In the genomic region with DNA sequence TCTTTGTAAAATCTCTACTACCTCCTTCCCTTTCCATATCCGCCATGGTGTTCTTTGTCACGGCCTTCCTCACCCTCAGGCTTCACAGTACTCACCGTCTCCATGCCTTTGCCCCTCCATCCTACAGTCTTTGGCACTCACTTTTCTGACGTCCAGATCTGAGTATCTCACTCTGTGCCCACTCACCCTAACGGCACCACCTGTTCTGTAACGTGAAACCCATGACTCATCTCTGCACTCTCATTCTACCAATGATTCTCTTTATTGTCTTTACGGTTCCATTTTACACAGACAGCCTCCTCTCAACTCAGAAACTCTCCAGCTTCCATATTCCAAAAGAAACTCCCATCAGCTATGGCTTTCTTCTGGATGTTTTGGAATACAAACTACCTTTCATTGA, we compare ENCODE assay signal across 18 cellular contexts. TPM values are rescaled to one million over a fixed set of nuclear protein-coding genes. Genes with fewer than 3 reads are reported as not detected.
A peak's percentile ranks its signal among the peaks of the same experiment; 100 is the strongest.
DNase-seq lines count a peak whose midpoint lies in the region; ATAC-seq and TF ChIP-seq lines count a peak whose summit lies in the region.
"Had no signal": no experiment of that assay in that cellular context is flagged by ENCODE, and none has a peak within 500 bp of the region (broad histone marks: within the 10 kb centered on the region; RNA-seq: fewer than 3 reads in every experiment).

No MANE protein-coding gene starts in this region.

- H3K4me1 ChIP-seq in hepatocyte (ENCODE audit: insufficient read depth) (no peaks in the 10 kb centered on the region), neuronal stem cell (ENCODE audit: control insufficient read depth in 2 of 2, insufficient read depth in 1 of 2, low read depth in 1 of 2, low read length in 2 of 2) (no peaks in the 10 kb centered on the region)

- H3K4me2 ChIP-seq in hepatocyte (no peak overlapping the region), neuronal stem cell (ENCODE audit: insufficient read depth, low read length, poor library complexity, severe bottlenecking) (no peak overlapping the region)

- no peak overlapping the region for H3K18ac ChIP-seq in neuronal stem cell (ENCODE audit: low read length)

- H2AFZ ChIP-seq in hepatocyte: no peak overlapping the region
- no peak overlapping the region for H2AFZ ChIP-seq in neuronal stem cell (ENCODE audit: low read length)

- no peak overlapping the region for H2BK15ac ChIP-seq in neuronal stem cell (ENCODE audit: low read length)

- no peak for TF ChIP-seq CTCF in hepatocyte (IDR thresholded peaks at IDR 0.05; ENCODE audit: poor library complexity)

- no peaks in the 10 kb centered on the region for H3K9me2 ChIP-seq in hepatocyte (replicated peaks; ENCODE audit: insufficient read depth)

- no peak overlapping the region for H4K8ac ChIP-seq in neuronal stem cell (ENCODE audit: low read depth, low read length)

- H3K79me2 ChIP-seq in hepatocyte: no peaks in the 10 kb centered on the region

- no peaks in the 10 kb centered on the region for H4K20me1 ChIP-seq in hepatocyte (ENCODE audit: insufficient read depth, poor library complexity, severe bottlenecking)

- H3K4me3 ChIP-seq in hepatocyte (no peak overlapping the region), neuronal stem cell (ENCODE audit: low read length in 2 of 2) (no peak overlapping the region)
- H3K4me3 ChIP-seq: skin epidermis had no signal

- no peak overlapping the region for H3K14ac ChIP-seq in neuronal stem cell (ENCODE audit: low read length)

- peak; percentile 63 for ATAC-seq in GM18508 (IDR thresholded peaks at IDR 0.05; ENCODE audit: insufficient read depth, unreplicated experiment)
- ATAC-seq in GM19467 (IDR thresholded peaks at IDR 0.05; ENCODE audit: unreplicated experiment): peak; percentile 74
- ATAC-seq in HG03378 (IDR thresholded peaks at IDR 0.05; ENCODE audit: unreplicated experiment): peak; percentile 82
- ATAC-seq in HG03521 (IDR thresholded peaks at IDR 0.05; ENCODE audit: unreplicated experiment): no peak

- H3K9ac ChIP-seq in neuronal stem cell (ENCODE audit: low read depth, low read length, poor library complexity): no peak overlapping the region

- H2BK5ac ChIP-seq in neuronal stem cell (ENCODE audit: low read length): no peak overlapping the region

- H2BK12ac ChIP-seq in neuronal stem cell (ENCODE audit: low read length): no peak overlapping the region

- DNase-seq in NCI-H748 treated with DMSO at 0.1 percent for 48 hours (lab: John Stamatoyannopoulos, UW) (peak; percentile 31), hepatocyte (ENCODE audit: low spot score) (no peak), neuronal stem cell (ENCODE audit: low spot score) (no peak)
- DNase-seq in activated CD4-positive, alpha-beta T cell treated with anti-CD3 and anti-CD28 coated beads for 48 hours: no peak
- DNase-seq: activated naive CD4-positive, alpha-beta T cell treated with anti-CD3 and anti-CD28 coated beads, Interleukin-2, amount 10 ng/mL, durations not matched to agents 7 days and 5 days; effector CD4-positive, alpha-beta T cell; H9; IMR-90; mesendoderm; NCI-H1048; nucleus accumbens; OCI-M1; WERI-Rb-1 had no signal

- H3K27ac ChIP-seq in hepatocyte (no peak overlapping the region), neuronal stem cell (replicated peaks; ENCODE audit: low read length) (no peak overlapping the region)
- H3K27ac ChIP-seq: skin epidermis, WERI-Rb-1 had no signal

- no peak overlapping the region for H4K91ac ChIP-seq in neuronal stem cell (ENCODE audit: low read depth, low read length, poor library complexity)

- no peak overlapping the region for H2BK120ac ChIP-seq in neuronal stem cell (ENCODE audit: low read depth, low read length)

- no peak overlapping the region for H2AK5ac ChIP-seq in neuronal stem cell (ENCODE audit: low read depth, low read length)

- H3K79me1 ChIP-seq in neuronal stem cell (ENCODE audit: low read depth, low read length): no peaks in the 10 kb centered on the region

- no peaks in the 10 kb centered on the region for H3K27me3 ChIP-seq in hepatocyte
- H3K27me3 ChIP-seq in neuronal stem cell (ENCODE audit: control insufficient read depth in 3 of 3, insufficient read depth in 3 of 3, low read depth in 1 of 3, low read length in 3 of 3): no peaks in the 10 kb centered on the region

- H3K4ac ChIP-seq in neuronal stem cell (ENCODE audit: low read length): no peak overlapping the region

- no peaks in the 10 kb centered on the region for H3K9me3 ChIP-seq in hepatocyte (ENCODE audit: low read depth)
- no peaks in the 10 kb centered on the region for H3K9me3 ChIP-seq in neuronal stem cell (replicated peaks in 1 of 2; ENCODE audit: control insufficient read depth in 2 of 2, insufficient read depth in 1 of 2, low read depth in 1 of 2, low read length in 2 of 2)

- 75% methylated on average over 7 of the region's 7 CpGs for WGBS in hepatocyte (ENCODE audit: low lambda C conversion rate, missing lambda C conversion rate)
- WGBS in neuronal stem cell (ENCODE audit: extremely low coverage in 2 of 2, insufficient read length in 2 of 2, insufficient replicate concordance in 1 of 2), 2 donors: no CpG with 5 or more reads among the region's 7 CpGs

- no peak overlapping the region for H3K23ac ChIP-seq in neuronal stem cell (ENCODE audit: low read depth, low read length, poor library complexity)

- H3K36me3 ChIP-seq in hepatocyte (replicated peaks; ENCODE audit: insufficient read depth, low read depth): no peaks in the 10 kb centered on the region
- no peaks in the 10 kb centered on the region for H3K36me3 ChIP-seq in neuronal stem cell (replicated peaks in 1 of 2; ENCODE audit: control insufficient read depth in 2 of 2, insufficient read depth in 2 of 2, low read length in 2 of 2)
- H3K36me3 ChIP-seq: WERI-Rb-1 had no signal

RNA-seq across cellular contexts. Expression of a gene that starts 56.7 kb away (rescaled TPM):
- total RNA-seq in hepatocyte: not detected in 2 replicates
- not detected in 2 replicates for polyA plus RNA-seq in hepatocyte
- 3.2 TPM for polyA plus RNA-seq in neuronal stem cell (2013, experiment 1 of 2)
- polyA plus RNA-seq in neuronal stem cell (2013, experiment 2 of 2): 2.4 TPM
